In genomic region chr6:80341330-80341729, GRCh38 we compare ENCODE assay signal across 30 cellular contexts.
DNase-seq lines count a peak whose midpoint lies in the region; ATAC-seq, FAIRE-seq and TF ChIP-seq lines count a peak whose summit lies in the region.
"Had no signal": no experiment of that assay in that cellular context is flagged by ENCODE, and none has a peak within 500 bp of the region (broad histone marks: within the 10 kb centered on the region; RNA-seq: fewer than 3 reads in every experiment).

No MANE protein-coding gene starts in this region.

- no peak overlapping the region for H3K4me3 Mint-ChIP-seq in astrocyte (ENCODE audit: unreplicated experiment)
- H3K4me3 Mint-ChIP-seq in stimulated activated memory B cell treated with anti-CD40 and anti-IgM and Interleukin-4, amounts not matched to agents 10 μg/mL and 1 μg/mL and 100 μg/mL, for 72 hours = no peak overlapping the region
- H3K4me3 Mint-ChIP-seq: activated naive CD4-positive, alpha-beta T cell treated with anti-CD3 and anti-CD28 coated beads for 36 hours; mesothelial cell of epicardium; naive thymus-derived CD8-positive, alpha-beta T cell; T-helper 1 cell treated with Interleukin-12 subunit alpha and Interleukin-12 subunit beta and Interleukin-4 antibody, amounts not matched to agents 30 μg/mL and 1 μg/mL, for 36 hours had no signal

- no peaks in the 10 kb centered on the region for H3K27me3 Mint-ChIP-seq in astrocyte (ENCODE audit: low read depth, unreplicated experiment)
- H3K27me3 Mint-ChIP-seq in stimulated activated memory B cell treated with anti-CD40 and anti-IgM and Interleukin-4, amounts not matched to agents 10 μg/mL and 1 μg/mL and 100 μg/mL, for 72 hours = no peaks in the 10 kb centered on the region
- H3K27me3 Mint-ChIP-seq: naive thymus-derived CD8-positive, alpha-beta T cell had no signal

- H3K27me3 ChIP-seq in astrocyte (ENCODE audit: insufficient read depth, low read length) = no peaks in the 10 kb centered on the region
- no peaks in the 10 kb centered on the region for H3K27me3 ChIP-seq in tibial artery
- H3K27me3 ChIP-seq: dorsolateral prefrontal cortex, hepatocyte, Peyer's patch, SJCRH30, stomach had no signal

- no peak for FAIRE-seq in astrocyte (lab: Jason Lieb, UNC)
- FAIRE-seq: endothelial cell of umbilical vein had no signal

- intact Hi-C loops in tibial artery (cut with DNase I; ENCODE audit: low total_unique reads) = no loop called here

- peaks cover 8% of the 10 kb centered on the region for H3K4me1 Mint-ChIP-seq in astrocyte (ENCODE audit: low read depth, unreplicated experiment)
- H3K4me1 Mint-ChIP-seq in stimulated activated memory B cell treated with anti-CD40 and anti-IgM and Interleukin-4, amounts not matched to agents 10 μg/mL and 1 μg/mL and 100 μg/mL, for 72 hours = peaks cover 6% of the 10 kb centered on the region
- H3K4me1 Mint-ChIP-seq: mesothelial cell of epicardium had no signal

- DNase-seq in NCI-H2171 treated with DMSO at 0.1 percent for 48 hours (lab: John Stamatoyannopoulos, UW) (peak; percentile 70), NCI-H2171 (lab: John Stamatoyannopoulos, UW) (no peak), astrocyte (ENCODE audit: low read depth) (peak; percentile 73), fibroblast of the aortic adventitia (ENCODE audit: low read depth) (peak; percentile 17), tibial artery (no peak), NAMALWA (ENCODE audit: low spot score) (no peak), SK-N-DZ (ENCODE audit: low spot score) (no peak)
- DNase-seq: 8988T; activated naive CD4-positive, alpha-beta T cell treated with anti-CD3 and anti-CD28 coated beads for 36 hours; activated T-cell treated with anti-CD3 and anti-CD28 coated beads, Interleukin-2, amount 50 U/mL, for 48 hours; amygdala; C1 segment of cervical spinal cord; central memory CD4-positive, alpha-beta T cell; dorsolateral prefrontal cortex; left ventricle myocardium inferior; naive thymus-derived CD8-positive, alpha-beta T cell; NCI-H1694; NCI-H524 treated with DMSO at 0.1 percent for 48 hours; Peyer's patch; right cardiac atrium; SJCRH30; stomach; trophoblast cell had no signal

- no peaks in the 10 kb centered on the region for H4K20me1 ChIP-seq in astrocyte (ENCODE audit: insufficient read depth, low read length)

- H3K9me3 Mint-ChIP-seq in astrocyte (ENCODE audit: unreplicated experiment) = no peaks in the 10 kb centered on the region
- no peaks in the 10 kb centered on the region for H3K9me3 Mint-ChIP-seq in stimulated activated memory B cell treated with anti-CD40 and anti-IgM and Interleukin-4, amounts not matched to agents 10 μg/mL and 1 μg/mL and 100 μg/mL, for 72 hours
- H3K9me3 Mint-ChIP-seq: activated naive CD4-positive, alpha-beta T cell treated with anti-CD3 and anti-CD28 coated beads for 36 hours; mesothelial cell of epicardium; naive thymus-derived CD8-positive, alpha-beta T cell; T-helper 1 cell treated with Interleukin-12 subunit alpha and Interleukin-12 subunit beta and Interleukin-4 antibody, amounts not matched to agents 30 μg/mL and 1 μg/mL, for 36 hours had no signal

- H3K36me3 ChIP-seq in astrocyte (ENCODE audit: insufficient read depth, low read length) (no peaks in the 10 kb centered on the region), tibial artery (no peaks in the 10 kb centered on the region)
- H3K36me3 ChIP-seq: HAP-1, left ventricle myocardium inferior, Peyer's patch, SJCRH30, stomach had no signal

- H3K9me3 ChIP-seq in astrocyte (ENCODE audit: insufficient read depth, low read depth, low read length) = no peaks in the 10 kb centered on the region
- no peaks in the 10 kb centered on the region for H3K9me3 ChIP-seq in tibial artery
- H3K9me3 ChIP-seq: HAP-1, left ventricle myocardium inferior, Peyer's patch, SJCRH30, stomach had no signal

- H3K4me2 ChIP-seq in astrocyte (ENCODE audit: low read length) = no peak overlapping the region
- H3K4me2 ChIP-seq: hepatocyte had no signal

- peaks cover 3% of the 10 kb centered on the region for H3K4me1 ChIP-seq in astrocyte (ENCODE audit: insufficient read depth, low read length)
- H3K4me1 ChIP-seq in tibial artery = peaks cover 0 to 2% (median under 1%) of the 10 kb centered on the region in 4 donors
- H3K4me1 ChIP-seq: HAP-1, left ventricle myocardium inferior, parathyroid adenoma, Peyer's patch, stomach had no signal

- TF ChIP-seq CTCF in astrocyte (IDR thresholded peaks at IDR 0.05; ENCODE audit: insufficient read depth, low read depth, low read length) = no peak
- TF ChIP-seq CTCF in fibroblast of the aortic adventitia (IDR thresholded peaks at IDR 0.05; ENCODE audit: insufficient read depth, low read length) = no peak
- no peak for TF ChIP-seq CTCF in tibial artery (IDR thresholded peaks at IDR 0.05)

- H3K27ac ChIP-seq in astrocyte (ENCODE audit: low read depth, low read length) = no peak overlapping the region
- H3K27ac ChIP-seq in tibial artery = no peak overlapping the region
- H3K27ac ChIP-seq: dorsolateral prefrontal cortex, hepatocyte, left ventricle myocardium inferior, parathyroid adenoma, Peyer's patch, SJCRH30, stomach had no signal

- H3K4me3 ChIP-seq in astrocyte (ENCODE audit: insufficient read depth, low read depth, low read length) (no peak overlapping the region), fibroblast of the aortic adventitia (ENCODE audit: low read depth, low read length) (no peak overlapping the region), tibial artery (no peak overlapping the region)
- H3K4me3 ChIP-seq: dorsolateral prefrontal cortex, HAP-1, hepatocyte, left ventricle myocardium inferior, Peyer's patch, SJCRH30, stomach had no signal

- H3K79me2 ChIP-seq in astrocyte (ENCODE audit: insufficient read depth, low read length) = no peaks in the 10 kb centered on the region
- H3K79me2 ChIP-seq: hepatocyte, parathyroid adenoma had no signal

- no peak overlapping the region for H3K9ac ChIP-seq in astrocyte (ENCODE audit: low read length)
- H3K9ac ChIP-seq: parathyroid adenoma had no signal

- H2AFZ ChIP-seq in astrocyte (ENCODE audit: low read depth, low read length) = no peak overlapping the region
- H2AFZ ChIP-seq: hepatocyte, parathyroid adenoma had no signal

- no peak for ATAC-seq in stimulated activated memory B cell treated with anti-CD40 and anti-IgM and Interleukin-4, amounts not matched to agents 10 μg/mL and 1 μg/mL and 100 μg/mL, for 72 hours
- ATAC-seq: naive thymus-derived CD8-positive, alpha-beta T cell; right cardiac atrium had no signal

- no peaks in the 10 kb centered on the region for H3K36me3 Mint-ChIP-seq in astrocyte (ENCODE audit: low read depth, unreplicated experiment)
- no peaks in the 10 kb centered on the region for H3K36me3 Mint-ChIP-seq in stimulated activated memory B cell treated with anti-CD40 and anti-IgM and Interleukin-4, amounts not matched to agents 10 μg/mL and 1 μg/mL and 100 μg/mL, for 72 hours
- H3K36me3 Mint-ChIP-seq: mesothelial cell of epicardium had no signal

- peak overlapping the region; percentile 13 for H3K27ac Mint-ChIP-seq in astrocyte (ENCODE audit: unreplicated experiment)
- no peak overlapping the region for H3K27ac Mint-ChIP-seq in stimulated activated memory B cell treated with anti-CD40 and anti-IgM and Interleukin-4, amounts not matched to agents 10 μg/mL and 1 μg/mL and 100 μg/mL, for 72 hours
- H3K27ac Mint-ChIP-seq: activated naive CD4-positive, alpha-beta T cell treated with anti-CD3 and anti-CD28 coated beads for 36 hours; mesothelial cell of epicardium; naive thymus-derived CD8-positive, alpha-beta T cell; T-helper 1 cell treated with Interleukin-12 subunit alpha and Interleukin-12 subunit beta and Interleukin-4 antibody, amounts not matched to agents 30 μg/mL and 1 μg/mL, for 36 hours had no signal

Comparison
In these comparisons a context has a peak if more than half of its experiments do, and no peak if none do; other contexts are left out.
1. DNase-seq: peak in NCI-H2171 treated with DMSO at 0.1 percent for 48 hours (single experiment), astrocyte (single experiment) and fibroblast of the aortic adventitia (single experiment); none in NCI-H2171 (single experiment), tibial artery (0 of 2), NAMALWA (single experiment) and SK-N-DZ (single experiment).